In genomic region chr15:66673410-66674322, GRCh38 we compare ENCODE assay signal across 10 cellular contexts. TPM values are rescaled to one million over a fixed set of nuclear protein-coding genes. Genes with fewer than 3 reads are reported as not detected.
DNase-seq lines count a peak whose midpoint lies in the region; FAIRE-seq and TF ChIP-seq lines count a peak whose summit lies in the region.
"Had no signal": no experiment of that assay in that cellular context is flagged by ENCODE, and none has a peak within 500 bp of the region (broad histone marks: within the 10 kb centered on the region; RNA-seq: fewer than 3 reads in every experiment).

No MANE protein-coding gene starts in this region.

- H3K4me1 Mint-ChIP-seq in astrocyte (ENCODE audit: low read depth, unreplicated experiment): peaks cover 7% of the 10 kb centered on the region
- peaks cover 58% of the 10 kb centered on the region for H3K4me1 Mint-ChIP-seq in nephron progenitor cell

- H3K27me3 ChIP-seq in DOHH2 (ENCODE audit: control insufficient read depth, low read length): no peaks in the 10 kb centered on the region
- H3K27me3 ChIP-seq in astrocyte (ENCODE audit: insufficient read depth, low read length): no peaks in the 10 kb centered on the region

- H3K4me1 ChIP-seq in DOHH2 (ENCODE audit: control insufficient read depth, low read length): peaks cover 19% of the 10 kb centered on the region
- H3K4me1 ChIP-seq in astrocyte (ENCODE audit: insufficient read depth, low read length): no peaks in the 10 kb centered on the region

- H3K36me3 Mint-ChIP-seq in astrocyte (ENCODE audit: low read depth, unreplicated experiment) (peaks cover 2% of the 10 kb centered on the region), nephron progenitor cell (ENCODE audit: low read depth) (no peaks in the 10 kb centered on the region)

- H4K20me1 ChIP-seq in DOHH2 (ENCODE audit: control insufficient read depth, insufficient read depth, low read depth, low read length): no peaks in the 10 kb centered on the region
- no peaks in the 10 kb centered on the region for H4K20me1 ChIP-seq in astrocyte (ENCODE audit: insufficient read depth, low read length)

- H3K4me2 ChIP-seq in DOHH2 (ENCODE audit: low read length) (peak overlapping the region; percentile 46), astrocyte (ENCODE audit: low read length) (no peak overlapping the region)

- H3K9me2 ChIP-seq in DOHH2 (replicated peaks; ENCODE audit: control insufficient read depth, low read length): no peaks in the 10 kb centered on the region

- intact Hi-C loops in lower leg skin (cut with DNase I; ENCODE audit: low total_unique reads): no loop called here

- H3K4me3 ChIP-seq in DOHH2 (ENCODE audit: low read length) (no peak overlapping the region), astrocyte (ENCODE audit: insufficient read depth, low read depth, low read length) (no peak overlapping the region), lower leg skin (ENCODE audit: low read depth, poor library complexity, severe bottlenecking) (no peak overlapping the region)

- FAIRE-seq in astrocyte (lab: Jason Lieb, UNC): no peak
- FAIRE-seq: islet of Langerhans had no signal

- H3K9me3 ChIP-seq in DOHH2 (ENCODE audit: control insufficient read depth, insufficient read depth, low read length) (no peaks in the 10 kb centered on the region), astrocyte (ENCODE audit: insufficient read depth, low read depth, low read length) (no peaks in the 10 kb centered on the region)

- no peak overlapping the region for H3K27ac ChIP-seq in DOHH2 (ENCODE audit: low read depth, low read length)
- no peak overlapping the region for H3K27ac ChIP-seq in astrocyte (ENCODE audit: low read depth, low read length)

- H3F3A ChIP-seq in DOHH2 (ENCODE audit: control insufficient read depth, insufficient read depth): no peaks in the 10 kb centered on the region

- 60 to 76% methylated on average over 24 to 27 of the region's 27 CpGs for WGBS in lower leg skin, 2 donors

- H3K27me3 Mint-ChIP-seq in astrocyte (ENCODE audit: low read depth, unreplicated experiment) (peaks cover 17% of the 10 kb centered on the region), nephron progenitor cell (ENCODE audit: low read depth, poor library complexity) (peaks cover 4% of the 10 kb centered on the region)

- H3K9ac ChIP-seq in astrocyte (ENCODE audit: low read length): no peak overlapping the region

- DNase-seq in NCI-H460 (ENCODE audit: extremely low read depth, low read depth): peak; percentile 36
- peak; percentile 42 for DNase-seq in astrocyte (ENCODE audit: low read depth)
- peak; percentile 86 for DNase-seq in nephron progenitor cell
- no peak for DNase-seq in lower leg skin (ENCODE audit: low spot score in 2 of 2)
- no peak for DNase-seq in dermis blood vessel endothelial cell
- no peak for DNase-seq in kidney tubule cell (ENCODE audit: low spot score)
- DNase-seq in AG08396 (ENCODE audit: low spot score): no peak
- DNase-seq: NCI-H1092 had no signal

- no peaks in the 10 kb centered on the region for H3K79me2 ChIP-seq in DOHH2 (ENCODE audit: control insufficient read depth, low read length)
- H3K79me2 ChIP-seq in astrocyte (ENCODE audit: insufficient read depth, low read length): no peaks in the 10 kb centered on the region

- no peak for TF ChIP-seq POLR2A in lower leg skin (IDR thresholded peaks at IDR 0.05)

- TF ChIP-seq CTCF in DOHH2 (IDR thresholded peaks at IDR 0.05; ENCODE audit: low read depth, low read length, poor library complexity, severe bottlenecking) (no peak), astrocyte (IDR thresholded peaks at IDR 0.05; ENCODE audit: insufficient read depth, low read depth, low read length) (no peak), nephron progenitor cell (IDR thresholded peaks at IDR 0.05) (no peak), lower leg skin (IDR thresholded peaks at IDR 0.05) (no peak)

- H3K27ac Mint-ChIP-seq in astrocyte (ENCODE audit: unreplicated experiment) (no peak overlapping the region), nephron progenitor cell (no peak overlapping the region)

- peak overlapping the region; percentile 26 for H2AFZ ChIP-seq in astrocyte (ENCODE audit: low read depth, low read length)

- H3K4me3 Mint-ChIP-seq in astrocyte (ENCODE audit: unreplicated experiment) (no peak overlapping the region), nephron progenitor cell (no peak overlapping the region)

- H3K9me3 Mint-ChIP-seq in astrocyte (ENCODE audit: unreplicated experiment) (no peaks in the 10 kb centered on the region), nephron progenitor cell (no peaks in the 10 kb centered on the region)

- H3K36me3 ChIP-seq in DOHH2 (ENCODE audit: control insufficient read depth, low read length) (no peaks in the 10 kb centered on the region), astrocyte (ENCODE audit: insufficient read depth, low read length) (no peaks in the 10 kb centered on the region)

RNA-seq across cellular contexts. Expression of gene SMAD6, which starts 28.4 kb away (rescaled TPM):
- total RNA-seq in NCI-H460 (2014; rRNA removed; shearing (Covaris generic)): 4.0 and 4.8 TPM in 2 replicates
- polyA plus RNA-seq in NCI-H460 (2014; cell fraction: nucleus; rRNA removed): 21.6 and 24.0 TPM in 2 replicates
- 2.7 and 4.0 TPM in 2 replicates for total RNA-seq in astrocyte
- 1 to 10 TPM; 2.0 to 9.1 (median 6.7) TPM for total RNA-seq in lower leg skin
- 10.1 and 11.9 TPM in 2 replicates for total RNA-seq in dermis blood vessel endothelial cell

Comparison
In these comparisons a context has a peak if more than half of its experiments do, and no peak if none do; other contexts are left out.
1. DNase-seq: peak in NCI-H460 (single experiment), astrocyte (single experiment) and nephron progenitor cell (single experiment); none in lower leg skin (0 of 2), dermis blood vessel endothelial cell (single experiment), kidney tubule cell (single experiment) and AG08396 (single experiment).